Comparison of ENCODE assay signal across 14 cellular contexts in genomic region chr15:67051088-67051659, GRCh38. TPM values are rescaled to one million over a fixed set of nuclear protein-coding genes. Genes with fewer than 3 reads are reported as not detected.
DNase-seq lines count a peak whose midpoint lies in the region; TF ChIP-seq lines count a peak whose summit lies in the region.
"Had no signal": no experiment of that assay in that cellular context is flagged by ENCODE, and none has a peak within 500 bp of the region (broad histone marks: within the 10 kb centered on the region; RNA-seq: fewer than 3 reads in every experiment).

No MANE protein-coding gene starts in this region.

- H3K27me3 ChIP-seq in BLaER1 treated with 17β-estradiol and CSF1 and Interleukin-3, amounts not matched to agents 10 nM and 100 nM, result no peaks in the 10 kb centered on the region
- no peaks in the 10 kb centered on the region for H3K27me3 ChIP-seq in esophagus squamous epithelium
- H3K27me3 ChIP-seq in brain microvascular endothelial cell (replicated peaks), result no peaks in the 10 kb centered on the region
- H3K27me3 ChIP-seq: colonic mucosa had no signal

- TF ChIP-seq CTCF in esophagus squamous epithelium (IDR thresholded peaks at IDR 0.05) (no peak), neural crest cell (conservative IDR thresholded peaks at IDR 0.05) (no peak), brain microvascular endothelial cell (IDR thresholded peaks at IDR 0.05; ENCODE audit: low read depth, low read length, missing control alignments) (no peak), nephron progenitor cell (IDR thresholded peaks at IDR 0.05) (no peak)

- no peaks in the 10 kb centered on the region for H4K20me1 ChIP-seq in BLaER1 treated with 17β-estradiol and CSF1 and Interleukin-3, amounts not matched to agents 10 nM and 100 nM

- peak overlapping the region in 5 of 11 experiments; percentile 6 to 75 (median 34); a peak in 4 of 22 replicates for H3K9ac ChIP-seq in BLaER1 treated with 17β-estradiol and CSF1 and Interleukin-3, amounts not matched to agents 10 nM and 100 nM

- WGBS in esophagus squamous epithelium, 2 donors, result 26 to 63% methylated on average over 3 of the region's 3 CpGs

- TF ChIP-seq POLR2A in esophagus squamous epithelium (IDR thresholded peaks at IDR 0.05), result no peak

- no peaks in the 10 kb centered on the region for H3K27me3 Mint-ChIP-seq in neural crest cell (ENCODE audit: low read depth)
- peaks cover 6% of the 10 kb centered on the region for H3K27me3 Mint-ChIP-seq in nephron progenitor cell (ENCODE audit: low read depth, poor library complexity)

- peaks cover 38 to 65% (median 50%) of the 10 kb centered on the region in 10 experiments for H3K4me1 ChIP-seq in BLaER1 treated with 17β-estradiol and CSF1 and Interleukin-3, amounts not matched to agents 10 nM and 100 nM
- H3K4me1 ChIP-seq in esophagus squamous epithelium, result peaks cover 20 to 47% (median 47%) of the 10 kb centered on the region in 3 donors

- DNase-seq in NCI-H1092 (lab: John Stamatoyannopoulos, UW) (peak; percentile 18), esophagus squamous epithelium (lab: John Stamatoyannopoulos, UW) (no peak), neural crest cell (ENCODE audit: low read depth, low spot score) (no peak), brain microvascular endothelial cell (no peak), LoVo (ENCODE audit: low spot score) (no peak), nephron progenitor cell (no peak), NCI-H2196 (lab: John Stamatoyannopoulos, UW; ENCODE audit: unreplicated experiment) (no peak)
- DNase-seq: activated CD4-positive, CD25-positive, alpha-beta regulatory T cell treated with anti-CD3 and anti-CD28 coated beads, Interleukin-2, amount 50 U/mL, for 72 hours; colonic mucosa; GDM1; NCI-H2171; stimulated activated CD8-positive, alpha-beta memory T cell treated with anti-CD3 and anti-CD28 coated beads, Interleukin-4, amount 100 ng/mL, for 48 hours had no signal

- H3K27ac ChIP-seq in BLaER1 treated with 17β-estradiol and CSF1 and Interleukin-3, amounts not matched to agents 10 nM and 100 nM, result peak overlapping the region in 8 of 11 experiments; percentile 54 to 90 (median 67); a peak in 17 of 22 replicates
- H3K27ac ChIP-seq in esophagus squamous epithelium, result peak overlapping the region; percentile 40 to 96 (median 90)
- H3K27ac ChIP-seq in brain microvascular endothelial cell, result no peak overlapping the region
- H3K27ac ChIP-seq: colonic mucosa, HL-60 had no signal

- H3K4me3 Mint-ChIP-seq in neural crest cell (no peak overlapping the region), nephron progenitor cell (no peak overlapping the region)

- H3K27ac Mint-ChIP-seq in neural crest cell (ENCODE audit: unreplicated experiment) (peak overlapping the region; percentile 35), nephron progenitor cell (no peak overlapping the region)

- H3K36me3 Mint-ChIP-seq in neural crest cell (ENCODE audit: low read depth), result no peaks in the 10 kb centered on the region
- H3K36me3 Mint-ChIP-seq in nephron progenitor cell (ENCODE audit: low read depth), result no peaks in the 10 kb centered on the region

- intact Hi-C loops in esophagus squamous epithelium (cut with DNase I), result no loop called here

- in situ Hi-C loops in brain microvascular endothelial cell (cut with HindIII; ENCODE audit: low pct_ligation_motif_present, low sequenced_read_pairs), result no loop called here

- no peak overlapping the region for H3K4me3 ChIP-seq in BLaER1 treated with 17β-estradiol and CSF1 and Interleukin-3, amounts not matched to agents 10 nM and 100 nM
- H3K4me3 ChIP-seq in esophagus squamous epithelium (no peak overlapping the region), brain microvascular endothelial cell (ENCODE audit: low read depth, low read length) (no peak overlapping the region)
- H3K4me3 ChIP-seq: colonic mucosa had no signal

- no peaks in the 10 kb centered on the region for H3K36me3 ChIP-seq in BLaER1 treated with 17β-estradiol and CSF1 and Interleukin-3, amounts not matched to agents 10 nM and 100 nM
- no peaks in the 10 kb centered on the region for H3K36me3 ChIP-seq in esophagus squamous epithelium
- H3K36me3 ChIP-seq in brain microvascular endothelial cell (replicated peaks), result no peaks in the 10 kb centered on the region
- H3K36me3 ChIP-seq: colonic mucosa had no signal

- H3K4me1 Mint-ChIP-seq in neural crest cell, result peaks cover 12% of the 10 kb centered on the region
- H3K4me1 Mint-ChIP-seq in nephron progenitor cell, result peaks cover 42% of the 10 kb centered on the region

- peak overlapping the region; percentile 65 to 94 (median 75) for H3K4me2 ChIP-seq in BLaER1 treated with 17β-estradiol and CSF1 and Interleukin-3, amounts not matched to agents 10 nM and 100 nM

- H3K9me3 ChIP-seq in BLaER1 treated with 17β-estradiol and CSF1 and Interleukin-3, amounts not matched to agents 10 nM and 100 nM (replicated peaks in 1 of 11), result no peaks in the 10 kb centered on the region
- H3K9me3 ChIP-seq in esophagus squamous epithelium, result no peaks in the 10 kb centered on the region
- H3K9me3 ChIP-seq: colonic mucosa had no signal

- H3K9me3 Mint-ChIP-seq in neural crest cell, result no peaks in the 10 kb centered on the region
- no peaks in the 10 kb centered on the region for H3K9me3 Mint-ChIP-seq in nephron progenitor cell

RNA-seq across cellular contexts. Expression of gene SMAD3, which starts 14.2 kb away (rescaled TPM):
- total RNA-seq in esophagus squamous epithelium, result 100 to 1,000 TPM in 2 of 4 donors, 10 to 100 TPM in 2; 70.8 to 134 (median 105) TPM
- 39.5 and 44.8 TPM in 2 replicates for total RNA-seq in neural crest cell
